ENCODE assay signal across 9 cellular contexts in genomic region chr20:50762435-50763201, GRCh38. TPM values are rescaled to one million over a fixed set of nuclear protein-coding genes. Genes with fewer than 3 reads are reported as not detected.
DNase-seq lines count a peak whose midpoint lies in the region; ATAC-seq, FAIRE-seq and TF ChIP-seq lines count a peak whose summit lies in the region.
"Had no signal": no experiment of that assay in that cellular context is flagged by ENCODE, and none has a peak within 500 bp of the region (broad histone marks: within the 10 kb centered on the region; RNA-seq: fewer than 3 reads in every experiment).

No MANE protein-coding gene starts in this region.

- peak; percentile 81 for DNase-seq in Caki2 (ENCODE audit: low read depth)
- DNase-seq in RWPE2 (ENCODE audit: low spot score) = peak; percentile 88
- peak; percentile 94 for DNase-seq in globus pallidus (ENCODE audit: low spot score)
- DNase-seq in trophoblast cell = peak; percentile 50 to 64
- no peak for DNase-seq in H7
- DNase-seq in GM12892 (ENCODE audit: insufficient read length) = no peak
- DNase-seq in stimulated activated CD4-positive, alpha-beta T cell treated with anti-CD3 and anti-CD28 coated beads, Interleukin-15, amount 100 ng/mL, for 24 hours = no peak
- DNase-seq: activated naive CD8-positive, alpha-beta T cell treated with anti-CD3 and anti-CD28 coated beads for 36 hours had no signal

- H2BK12ac ChIP-seq in trophoblast cell (ENCODE audit: low read length) = peak overlapping the region; percentile 97

- H3K14ac ChIP-seq in trophoblast cell (ENCODE audit: low read length) = peak overlapping the region; percentile 75

- peak overlapping the region; percentile 48 for H4K8ac ChIP-seq in trophoblast cell (ENCODE audit: low read depth, low read length)

- no peak overlapping the region for H3K9ac ChIP-seq in trophoblast cell (ENCODE audit: low read length)

- H3K36me3 ChIP-seq in RWPE2 (ENCODE audit: low read depth) (no peaks in the 10 kb centered on the region), trophoblast cell (ENCODE audit: control insufficient read depth in 1 of 2, insufficient read depth in 2 of 2, low read length in 2 of 2) (no peaks in the 10 kb centered on the region), H7 (replicated peaks; ENCODE audit: control insufficient read depth, insufficient read depth, low read length) (no peaks in the 10 kb centered on the region)

- H3K79me2 ChIP-seq in trophoblast cell (ENCODE audit: control insufficient read depth, insufficient read depth, low read length, poor library complexity) = no peaks in the 10 kb centered on the region

- peak overlapping the region; percentile 83 for H2AK5ac ChIP-seq in trophoblast cell (ENCODE audit: low read length)

- ATAC-seq in RWPE2 (ENCODE audit: low read depth) (peak; percentile 34), GM18519 (IDR thresholded peaks at IDR 0.05; ENCODE audit: low FRiP score, unreplicated experiment) (no peak)

- TF ChIP-seq CTCF in RWPE2 (IDR thresholded peaks at IDR 0.05; ENCODE audit: poor library complexity, severe bottlenecking) = no peak

- peak overlapping the region; percentile 63 for H3K18ac ChIP-seq in trophoblast cell (ENCODE audit: low read length)

- no peak overlapping the region for H2AFZ ChIP-seq in trophoblast cell (ENCODE audit: insufficient read depth, low read length, poor library complexity)

- H3K4ac ChIP-seq in trophoblast cell (ENCODE audit: low read depth, low read length) = peak overlapping the region; percentile 57

- H3K79me1 ChIP-seq in trophoblast cell (ENCODE audit: low read length) = peaks cover 19% of the 10 kb centered on the region

- H3K27ac ChIP-seq in RWPE2 (ENCODE audit: poor library complexity, severe bottlenecking) (peak overlapping the region; percentile 99), trophoblast cell (ENCODE audit: low read depth, low read length) (peak overlapping the region; percentile 84)

- peak overlapping the region; percentile 54 for H2BK120ac ChIP-seq in trophoblast cell (ENCODE audit: insufficient read depth, low read length, poor library complexity)

- FAIRE-seq in GM12892 (lab: Jason Lieb, UNC) = no peak

- H3K9me3 ChIP-seq in RWPE2 (ENCODE audit: severe bottlenecking) = no peaks in the 10 kb centered on the region
- no peaks in the 10 kb centered on the region for H3K9me3 ChIP-seq in trophoblast cell (ENCODE audit: insufficient read depth, low read depth, low read length)

- H3K4me2 ChIP-seq in trophoblast cell (ENCODE audit: low read length) = no peak overlapping the region

- H3K4me1 ChIP-seq in RWPE2 (ENCODE audit: insufficient read depth, poor library complexity, severe bottlenecking) (peaks cover 44% of the 10 kb centered on the region), trophoblast cell (ENCODE audit: control insufficient read depth in 1 of 2, insufficient read depth in 2 of 2, low read length in 2 of 2) (peaks cover 14 to 25% of the 10 kb centered on the region in 2 experiments)

- TF ChIP-seq POLR2A in GM12892 (IDR thresholded peaks at IDR 0.05; ENCODE audit: low read depth, low read length) = no peak

- in situ Hi-C loops in Caki2 (cut with HindIII; ENCODE audit: low pct_unique_long_range_greater_than_20kb, low sequenced_read_pairs) = no loop called here

- peak overlapping the region; percentile 80 for H4K91ac ChIP-seq in trophoblast cell (ENCODE audit: low read depth, low read length)

- H4K12ac ChIP-seq in trophoblast cell (ENCODE audit: low read depth, low read length) = no peak overlapping the region

- no peak overlapping the region for H2BK5ac ChIP-seq in trophoblast cell (ENCODE audit: low read depth, low read length, poor library complexity)

- no CpG with 5 or more reads among the region's 12 CpGs for WGBS in trophoblast cell (ENCODE audit: extremely low coverage, insufficient coverage, insufficient read length)

- H3K23ac ChIP-seq in trophoblast cell (ENCODE audit: low read length) = no peak overlapping the region

- H3K4me3 ChIP-seq in RWPE2 (ENCODE audit: severe bottlenecking) (no peak overlapping the region), trophoblast cell (ENCODE audit: low read depth, low read length) (no peak overlapping the region), H7 (ENCODE audit: insufficient read depth, low read depth, low read length) (no peak overlapping the region)

- H3K27me3 ChIP-seq in RWPE2 (ENCODE audit: insufficient read depth, poor library complexity, severe bottlenecking) = no peaks in the 10 kb centered on the region
- no peaks in the 10 kb centered on the region for H3K27me3 ChIP-seq in trophoblast cell (ENCODE audit: insufficient read depth, low read length)
- no peaks in the 10 kb centered on the region for H3K27me3 ChIP-seq in H7 (ENCODE audit: control insufficient read depth, insufficient read depth, low read length)

RNA-seq across cellular contexts. Expression of gene PARD6B, which starts 31.2 kb away (rescaled TPM):
- 58.6 and 82.5 TPM in 2 replicates for total RNA-seq in Caki2 (2014; rRNA removed; shearing (Covaris generic); ENCODE audit: low replicate concordance)
- polyA plus RNA-seq in trophoblast cell (2013) = 9.4 and 9.5 TPM in 2 replicates
- 18.9 and 24.5 TPM in 2 replicates for total RNA-seq in H7 (2014; rRNA removed; shearing (Covaris generic))
- polyA plus RNA-seq in GM12892 (2012; ENCODE audit: missing spikeins) = 0.89 TPM

RNA-seq across cellular contexts. Expression of gene BCAS4, which starts 32.2 kb away (rescaled TPM):
- total RNA-seq in Caki2 (2014; rRNA removed; shearing (Covaris generic); ENCODE audit: low replicate concordance) = 84.7 and 97.7 TPM in 2 replicates
- 3.9 and 4.0 TPM in 2 replicates for polyA plus RNA-seq in trophoblast cell (2013)
- total RNA-seq in H7 (2014; rRNA removed; shearing (Covaris generic)) = 17.6 and 19.3 TPM in 2 replicates
- polyA plus RNA-seq in GM12892 (2012; ENCODE audit: missing spikeins) = 54.0 TPM

Comparison
In these comparisons a context has a peak if more than half of its experiments do, and no peak if none do; other contexts are left out.
1. DNase-seq: peak in Caki2 (single experiment), RWPE2 (single experiment), globus pallidus (single experiment) and trophoblast cell (2 of 2); none in H7 (single experiment), GM12892 (single experiment) and stimulated activated CD4-positive, alpha-beta T cell treated with anti-CD3 and anti-CD28 coated beads, Interleukin-15, amount 100 ng/mL, for 24 hours (single experiment).